8 cellular contexts compared by ENCODE assay signal in the genomic region with DNA sequence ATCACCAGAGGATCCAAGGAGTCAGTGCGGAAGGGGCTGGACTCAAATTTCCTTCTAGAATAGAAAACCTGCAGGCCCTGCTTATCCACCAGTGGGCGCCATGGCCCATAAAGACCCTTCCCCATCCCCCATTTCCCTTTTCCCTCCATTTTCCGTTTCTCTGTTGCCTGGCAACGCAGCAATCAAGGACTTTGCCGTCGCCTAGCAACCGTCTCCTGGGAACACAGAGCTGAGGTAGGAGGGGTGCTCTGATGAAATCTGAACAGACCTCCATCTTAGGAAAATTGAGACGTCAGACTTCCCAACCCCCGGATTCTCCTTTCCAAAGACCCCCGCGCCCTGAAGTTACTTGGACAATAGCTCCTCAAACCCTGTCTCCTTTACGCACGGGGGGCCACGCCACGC. TPM values are rescaled to one million over a fixed set of nuclear protein-coding genes. Genes with fewer than 3 reads are reported as not detected.
A peak's percentile ranks its signal among the peaks of the same experiment; 100 is the strongest.
DNase-seq lines count a peak whose midpoint lies in the region; ATAC-seq and TF ChIP-seq lines count a peak whose summit lies in the region.

No MANE protein-coding gene starts in this region.

- no peak overlapping the region for H3K9ac ChIP-seq in muscle layer of colon (ENCODE audit: low read length)

- H3K4me3 Mint-ChIP-seq in CD4-positive, alpha-beta T cell = peak overlapping the region; percentile 93

- H3K27me3 Mint-ChIP-seq in CD4-positive, alpha-beta T cell = peaks cover 5% of the 10 kb centered on the region

- no peaks in the 10 kb centered on the region for H3K9me3 ChIP-seq in CD4-positive, alpha-beta T cell (ENCODE audit: control insufficient read depth, low read length)
- H3K9me3 ChIP-seq in HAP-1 (no peaks in the 10 kb centered on the region), WERI-Rb-1 (ENCODE audit: severe bottlenecking) (no peaks in the 10 kb centered on the region), muscle layer of colon (ENCODE audit: low read length) (no peaks in the 10 kb centered on the region), uterus (no peaks in the 10 kb centered on the region)

- H3K36me3 ChIP-seq in HAP-1 (replicated peaks) = no peaks in the 10 kb centered on the region
- H3K36me3 ChIP-seq in WERI-Rb-1 = no peaks in the 10 kb centered on the region; the same call in 1 of the 2 replicates
- no peaks in the 10 kb centered on the region for H3K36me3 ChIP-seq in muscle layer of colon (ENCODE audit: insufficient read depth, low read length)
- no peaks in the 10 kb centered on the region for H3K36me3 ChIP-seq in uterus

- ATAC-seq in CD4-positive, alpha-beta T cell (ENCODE audit: poor library complexity) = peak; percentile 2
- ATAC-seq in esophagus mucosa = peak; percentile 0
- ATAC-seq in activated CD4-positive, CD25-positive, alpha-beta regulatory T cell treated with anti-CD3 and anti-CD28 coated beads, Interleukin-2, amount 50 U/mL, for 24 hours = no peak

- peak; percentile 30 for TF ChIP-seq CTCF in CD4-positive, alpha-beta T cell (IDR thresholded peaks at IDR 0.05)
- peak; percentile 70 for TF ChIP-seq CTCF in WERI-Rb-1 (IDR thresholded peaks at IDR 0.05; ENCODE audit: low read depth, low read length)
- peak in 2 of 4 experiments; percentile 16 to 18 for TF ChIP-seq CTCF in uterus (IDR thresholded peaks at IDR 0.05)

- intact Hi-C loops in CD4-positive, alpha-beta T cell (cut with DNase I, micrococcal nuclease) = loop anchor here (1.0 kb wide), 2 partner anchors 9 to 28 kb away; a partner anchor contains a TSS
- intact Hi-C loops in uterus (cut with DNase I; ENCODE audit: low total_unique reads) = no loop called here

- H3K27ac ChIP-seq in CD4-positive, alpha-beta T cell (ENCODE audit: low read depth, low read length) = peak overlapping the region; percentile 85
- H3K27ac ChIP-seq in WERI-Rb-1 (peak overlapping the region; percentile 77), muscle layer of colon (ENCODE audit: low read depth, low read length) (no peak overlapping the region), uterus (peak overlapping the region; percentile 92 to 97)

- in situ Hi-C loops in HAP-1 (cut with MboI; ENCODE audit: low sequenced_read_pairs) = no loop called here

- no peak for TF ChIP-seq POLR2A in uterus (IDR thresholded peaks at IDR 0.05)

- CTCF ChIA-PET in CD4-positive, alpha-beta T cell (lab: Charles Lee) = interaction anchor here (0.8 to 2.7 kb wide), 9 partner anchors 9 to 219 kb away, joined by 3 to 13 read pairs (median 4); a partner anchor contains a TSS

- peak in 5 of 10 experiments; percentile 59 to 81 (median 72) for DNase-seq in CD4-positive, alpha-beta T cell
- DNase-seq in HAP-1 (ENCODE audit: low spot score in 2 of 2) = peak; percentile 97 to 98
- DNase-seq in NCI-H2171 (lab: John Stamatoyannopoulos, UW) = peak; percentile 99
- DNase-seq in WERI-Rb-1 = peak; percentile 92
- DNase-seq in uterus = peak in 1 of 2 donors; percentile 87

- peaks cover 65% of the 10 kb centered on the region for H3K4me1 Mint-ChIP-seq in CD4-positive, alpha-beta T cell (ENCODE audit: low read depth)

- H3K27me3 ChIP-seq in CD4-positive, alpha-beta T cell (ENCODE audit: control insufficient read depth, insufficient read depth, low read length) = no peaks in the 10 kb centered on the region
- no peaks in the 10 kb centered on the region for H3K27me3 ChIP-seq in HAP-1 (ENCODE audit: low read depth)
- no peaks in the 10 kb centered on the region for H3K27me3 ChIP-seq in WERI-Rb-1 (ENCODE audit: insufficient read depth, low read depth, severe bottlenecking)
- H3K27me3 ChIP-seq in muscle layer of colon (ENCODE audit: control insufficient read depth in 1 of 2, insufficient read depth in 2 of 2, low read length in 2 of 2) = no peaks in the 10 kb centered on the region
- no peaks in the 10 kb centered on the region for H3K27me3 ChIP-seq in uterus

- POLR2A ChIA-PET in CD4-positive, alpha-beta T cell (lab: Charles Lee) = interaction anchor here (0.7 to 13.1 kb wide), 8 partner anchors 9 to 1075 kb away, joined by 3 to 234 read pairs (median 5); a partner anchor contains a TSS

- H3K27ac Mint-ChIP-seq in CD4-positive, alpha-beta T cell = peak overlapping the region; percentile 93

- H3K4me3 ChIP-seq in HAP-1 = peak overlapping the region; percentile 31
- peak overlapping the region; percentile 24 for H3K4me3 ChIP-seq in WERI-Rb-1 (ENCODE audit: low read depth, low read length)
- peak overlapping the region; percentile 39 to 85 for H3K4me3 ChIP-seq in muscle layer of colon (ENCODE audit: low read depth in 1 of 2, low read length in 2 of 2)
- H3K4me3 ChIP-seq in uterus = peak overlapping the region; percentile 39 to 71

- no peaks in the 10 kb centered on the region for H3K36me3 Mint-ChIP-seq in CD4-positive, alpha-beta T cell (ENCODE audit: low read depth)

- no peaks in the 10 kb centered on the region for H3K9me3 Mint-ChIP-seq in CD4-positive, alpha-beta T cell

- H3K4me1 ChIP-seq in HAP-1 = peaks cover 6% of the 10 kb centered on the region
- H3K4me1 ChIP-seq in muscle layer of colon (ENCODE audit: insufficient read depth, low read length) = peaks cover 45% of the 10 kb centered on the region
- H3K4me1 ChIP-seq in uterus = peaks cover 0 to 24% of the 10 kb centered on the region in 2 donors

RNA-seq across cellular contexts. Expression of a gene that starts 5.7 kb away (rescaled TPM):
- total RNA-seq in CD4-positive, alpha-beta T cell = 10 to 100 TPM; 10.2 to 11.0 TPM
- total RNA-seq in esophagus mucosa = 3.1 TPM
- 10 to 100 TPM; 22.8 to 64.0 (median 48.4) TPM for total RNA-seq in uterus

RNA-seq across cellular contexts. Expression of a gene that starts 5.8 kb away (rescaled TPM):
- total RNA-seq in CD4-positive, alpha-beta T cell = 100 to 1,000 TPM; 237 to 257 TPM
- 311 TPM for total RNA-seq in esophagus mucosa
- 100 to 1,000 TPM; 167 to 800 (median 399) TPM for total RNA-seq in uterus

RNA-seq across cellular contexts. Expression of a gene that starts 20.4 kb away (rescaled TPM):
- 10 to 100 TPM; 40.9 to 41.3 TPM for total RNA-seq in CD4-positive, alpha-beta T cell
- total RNA-seq in esophagus mucosa = 32.7 TPM
- total RNA-seq in uterus = 10 to 100 TPM in 3 of 4 donors, 1 to 10 TPM in 1; 5.1 to 83.2 (median 53.5) TPM

RNA-seq across cellular contexts. Expression of a gene that starts 25.4 kb away (rescaled TPM):
- total RNA-seq in CD4-positive, alpha-beta T cell = 1 to 10 TPM; 4.5 to 5.1 TPM
- total RNA-seq in esophagus mucosa (33.6 TPM), uterus (10 to 100 TPM in 3 of 4 donors, 1 to 10 TPM in 1; 9.7 to 68.1 (median 29.7) TPM)

RNA-seq across cellular contexts. Expression of a gene that starts 28.4 kb away (rescaled TPM):
- 100 to 1,000 TPM; 182 to 195 TPM for total RNA-seq in CD4-positive, alpha-beta T cell
- total RNA-seq in esophagus mucosa (268 TPM), uterus (100 to 1,000 TPM; 220 to 467 (median 366) TPM)

Comparison
In these comparisons a context has a peak if more than half of its experiments do, and no peak if none do; other contexts are left out.
1. ATAC-seq: peak in CD4-positive, alpha-beta T cell (single experiment) and esophagus mucosa (single experiment); none in activated CD4-positive, CD25-positive, alpha-beta regulatory T cell treated with anti-CD3 and anti-CD28 coated beads, Interleukin-2, amount 50 U/mL, for 24 hours (0 of 2).
2. Peak in every context shown above with its lines, with median percentiles within 50 percentile points of each other: H3K4me3 ChIP-seq.